In genomic region chr10:32256613-32257437, GRCh38 we compare ENCODE assay signal across 9 cellular contexts.
DNase-seq lines count a peak whose midpoint lies in the region; ATAC-seq and TF ChIP-seq lines count a peak whose summit lies in the region.
"Had no signal": no experiment of that assay in that cellular context is flagged by ENCODE, and none has a peak within 500 bp of the region (broad histone marks: within the 10 kb centered on the region; RNA-seq: fewer than 3 reads in every experiment).

No MANE protein-coding gene starts in this region.

- peak; percentile 82 for DNase-seq in G401 (ENCODE audit: low spot score)
- DNase-seq in GM23338 (ENCODE audit: low spot score), result peak; percentile 80
- peak; percentile 32 for DNase-seq in NCI-H146 treated with DMSO at 0.1 percent for 48 hours (lab: John Stamatoyannopoulos, UW; ENCODE audit: unreplicated experiment)
- peak; percentile 75 to 84 for DNase-seq in activated CD4-positive, alpha-beta T cell treated with anti-CD3 and anti-CD28 coated beads, Interleukin-2, amount 50 U/mL, for 48 hours
- peak; percentile 57 for DNase-seq in effector CD4-positive, alpha-beta T cell
- DNase-seq in mesendoderm, result peak; percentile 87
- peak; percentile 23 to 53 for DNase-seq in stimulated activated CD8-positive, alpha-beta memory T cell treated with anti-CD3 and anti-CD28 coated beads, Interleukin-2, amount 100 ng/mL, for 48 hours (ENCODE audit: low read depth in 2 of 2)

- no peaks in the 10 kb centered on the region for H3F3A ChIP-seq in GM23338 (replicated peaks; ENCODE audit: low read depth)

- H3K79me1 ChIP-seq in mesendoderm (ENCODE audit: low read length), result no peaks in the 10 kb centered on the region

- no peak overlapping the region for H3K4me3 ChIP-seq in GM23338
- no peak overlapping the region for H3K4me3 ChIP-seq in mesendoderm (ENCODE audit: low read length)

- ATAC-seq in GM23338 (peak; percentile 81), GM18870 (IDR thresholded peaks at IDR 0.05; ENCODE audit: unreplicated experiment) (no peak)

- no peak overlapping the region for H3K4me2 ChIP-seq in GM23338
- H3K4me2 ChIP-seq in mesendoderm (ENCODE audit: low read length), result no peak overlapping the region

- H2BK15ac ChIP-seq in mesendoderm (replicated peaks; ENCODE audit: low read depth), result no peak overlapping the region

- no peak overlapping the region for H3K18ac ChIP-seq in mesendoderm (ENCODE audit: low read length)

- no peak overlapping the region for H3K9ac ChIP-seq in mesendoderm (ENCODE audit: low read length)

- no peak overlapping the region for H2BK120ac ChIP-seq in mesendoderm (ENCODE audit: low read depth, low read length)

- H3K56ac ChIP-seq in mesendoderm (ENCODE audit: low read length), result no peak overlapping the region

- H3K9me2 ChIP-seq in GM23338 (ENCODE audit: insufficient read depth), result no peaks in the 10 kb centered on the region

- H3K4me1 ChIP-seq in GM23338 (ENCODE audit: insufficient read depth), result no peaks in the 10 kb centered on the region
- H3K4me1 ChIP-seq in mesendoderm (ENCODE audit: control insufficient read depth, low read depth, low read length), result peaks cover 2% of the 10 kb centered on the region

- in situ Hi-C loops in G401 (cut with HindIII; ENCODE audit: low sequenced_read_pairs), result no loop called here

- no peak overlapping the region for H4K8ac ChIP-seq in mesendoderm (ENCODE audit: low read depth, low read length)

- no peak overlapping the region for H3K27ac Mint-ChIP-seq in GM23338

- no peak overlapping the region for H2AK5ac ChIP-seq in mesendoderm (ENCODE audit: low read length)

- H3K27me3 Mint-ChIP-seq in GM23338 (ENCODE audit: insufficient read depth, low read depth, poor library complexity), result peaks cover 7% of the 10 kb centered on the region

- peak; percentile 92 to 96 for TF ChIP-seq CTCF in GM23338 (conservative IDR thresholded peaks at IDR 0.05; ENCODE audit: low read depth in 2 of 2)

- no peak overlapping the region for H3K4me3 Mint-ChIP-seq in GM23338

- no peaks in the 10 kb centered on the region for H3K36me3 Mint-ChIP-seq in GM23338 (ENCODE audit: low read depth)

- H2BK5ac ChIP-seq in mesendoderm (ENCODE audit: low read length), result no peak overlapping the region

- no CpG with 5 or more reads among the region's 12 CpGs for WGBS in mesendoderm (ENCODE audit: extremely low coverage, insufficient coverage, low lambda C conversion rate)

- H3K27ac ChIP-seq in GM23338 (ENCODE audit: low read depth) (no peak overlapping the region), mesendoderm (ENCODE audit: low read depth, low read length) (no peak overlapping the region)
- H3K27ac ChIP-seq: epithelial cell of prostate had no signal

- H3K36me3 ChIP-seq in GM23338 (ENCODE audit: insufficient read depth) (no peaks in the 10 kb centered on the region), mesendoderm (ENCODE audit: control insufficient read depth, insufficient read depth, low read length) (no peaks in the 10 kb centered on the region)

- no peak overlapping the region for H3K23ac ChIP-seq in mesendoderm (ENCODE audit: low read length)

- no peaks in the 10 kb centered on the region for H4K20me1 ChIP-seq in GM23338 (replicated peaks; ENCODE audit: insufficient read depth)

- H4K5ac ChIP-seq in mesendoderm (ENCODE audit: low read length), result no peak overlapping the region

- H2AFZ ChIP-seq in GM23338, result peak overlapping the region; percentile 3; the same call in 1 of the 2 replicates

- H3K4me1 Mint-ChIP-seq in GM23338, result no peaks in the 10 kb centered on the region

- no peak overlapping the region for H3K4ac ChIP-seq in mesendoderm (ENCODE audit: low read depth, low read length)

- no peaks in the 10 kb centered on the region for H3K27me3 ChIP-seq in GM23338 (ENCODE audit: insufficient read depth)
- H3K27me3 ChIP-seq in mesendoderm (ENCODE audit: insufficient read depth, low read length, poor library complexity), result no peaks in the 10 kb centered on the region

- H3K79me2 ChIP-seq in GM23338 (replicated peaks; ENCODE audit: insufficient read depth), result no peaks in the 10 kb centered on the region
- no peaks in the 10 kb centered on the region for H3K79me2 ChIP-seq in mesendoderm (ENCODE audit: control insufficient read depth, insufficient read depth, low read length)

- no peaks in the 10 kb centered on the region for H3K9me3 Mint-ChIP-seq in GM23338

TF ChIP-seq in GM23338, 12 proteins besides CTCF, POLR2A, EP300 and RAD21:
- no peak for TF ChIP-seq POLR2AphosphoS5 (IDR thresholded peaks at IDR 0.05; ENCODE audit: low read depth)
- no peak for TF ChIP-seq STAT1 (IDR thresholded peaks at IDR 0.05; ENCODE audit: unreplicated experiment)
- TF ChIP-seq ZNF331 (CRISPR knock-in tag; IDR thresholded peaks at IDR 0.05; ENCODE audit: low read depth), result no peak
- TF ChIP-seq JUNB (IDR thresholded peaks at IDR 0.05; ENCODE audit: unreplicated experiment), result no peak

Comparison
In these comparisons a context has a peak if more than half of its experiments do, and no peak if none do; other contexts are left out.
1. DNase-seq: peak in every context shown above with its lines; median percentile 87 in mesendoderm; 82 in G401; 80 in GM23338; 80 in activated CD4-positive, alpha-beta T cell treated with anti-CD3 and anti-CD28 coated beads, Interleukin-2, amount 50 U/mL, for 48 hours; 57 in effector CD4-positive, alpha-beta T cell; 38 in stimulated activated CD8-positive, alpha-beta memory T cell treated with anti-CD3 and anti-CD28 coated beads, Interleukin-2, amount 100 ng/mL, for 48 hours; 32 in NCI-H146 treated with DMSO at 0.1 percent for 48 hours.